Comparison of ENCODE assay signal across 2 cellular contexts in the genomic region with DNA sequence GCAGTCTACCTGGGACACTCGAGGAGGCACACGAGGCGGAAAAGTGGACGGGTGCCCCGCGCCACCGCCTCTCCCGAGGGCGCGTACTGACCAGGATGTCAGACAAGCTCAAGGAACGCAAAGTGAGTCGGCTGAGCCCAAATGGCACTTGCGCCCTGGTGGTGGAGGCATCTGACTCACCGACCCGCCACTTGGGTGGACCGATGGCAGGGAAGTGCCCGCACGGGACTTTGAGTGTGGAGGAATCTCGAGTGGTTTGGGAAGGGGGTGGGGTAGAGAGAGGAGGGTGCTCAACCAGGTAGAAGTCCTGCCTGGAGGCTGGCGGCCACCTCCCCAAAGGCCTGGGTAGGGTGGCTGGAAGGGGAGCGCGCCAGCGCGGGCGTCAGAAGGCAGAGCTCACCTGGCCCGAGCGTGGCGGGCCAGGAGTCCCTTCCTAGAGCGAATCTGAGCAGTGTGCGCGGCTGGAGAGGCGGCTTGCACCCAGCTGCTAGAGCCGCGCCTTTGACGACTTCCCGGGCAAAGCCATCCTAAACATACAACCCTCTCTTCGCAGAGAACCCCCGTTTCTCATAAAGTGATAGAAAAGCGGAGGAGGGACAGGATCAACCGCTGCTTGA.
TF ChIP-seq lines count a peak whose summit lies in the region.

No MANE protein-coding gene starts in this region.

TF ChIP-seq in SK-N-SH, 30 proteins besides CTCF, POLR2A, EP300 and RAD21 (continued from another document):
- TF ChIP-seq, protein P1, sequence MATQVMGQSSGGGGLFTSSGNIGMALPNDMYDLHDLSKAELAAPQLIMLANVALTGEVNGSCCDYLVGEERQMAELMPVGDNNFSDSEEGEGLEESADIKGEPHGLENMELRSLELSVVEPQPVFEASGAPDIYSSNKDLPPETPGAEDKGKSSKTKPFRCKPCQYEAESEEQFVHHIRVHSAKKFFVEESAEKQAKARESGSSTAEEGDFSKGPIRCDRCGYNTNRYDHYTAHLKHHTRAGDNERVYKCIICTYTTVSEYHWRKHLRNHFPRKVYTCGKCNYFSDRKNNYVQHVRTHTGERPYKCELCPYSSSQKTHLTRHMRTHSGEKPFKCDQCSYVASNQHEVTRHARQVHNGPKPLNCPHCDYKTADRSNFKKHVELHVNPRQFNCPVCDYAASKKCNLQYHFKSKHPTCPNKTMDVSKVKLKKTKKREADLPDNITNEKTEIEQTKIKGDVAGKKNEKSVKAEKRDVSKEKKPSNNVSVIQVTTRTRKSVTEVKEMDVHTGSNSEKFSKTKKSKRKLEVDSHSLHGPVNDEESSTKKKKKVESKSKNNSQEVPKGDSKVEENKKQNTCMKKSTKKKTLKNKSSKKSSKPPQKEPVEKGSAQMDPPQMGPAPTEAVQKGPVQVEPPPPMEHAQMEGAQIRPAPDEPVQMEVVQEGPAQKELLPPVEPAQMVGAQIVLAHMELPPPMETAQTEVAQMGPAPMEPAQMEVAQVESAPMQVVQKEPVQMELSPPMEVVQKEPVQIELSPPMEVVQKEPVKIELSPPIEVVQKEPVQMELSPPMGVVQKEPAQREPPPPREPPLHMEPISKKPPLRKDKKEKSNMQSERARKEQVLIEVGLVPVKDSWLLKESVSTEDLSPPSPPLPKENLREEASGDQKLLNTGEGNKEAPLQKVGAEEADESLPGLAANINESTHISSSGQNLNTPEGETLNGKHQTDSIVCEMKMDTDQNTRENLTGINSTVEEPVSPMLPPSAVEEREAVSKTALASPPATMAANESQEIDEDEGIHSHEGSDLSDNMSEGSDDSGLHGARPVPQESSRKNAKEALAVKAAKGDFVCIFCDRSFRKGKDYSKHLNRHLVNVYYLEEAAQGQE (IDR thresholded peaks at IDR 0.05; ENCODE audit: low read depth, low read length), result no peak
- no peak for TF ChIP-seq NFIC (IDR thresholded peaks at IDR 0.05; ENCODE audit: borderline replicate concordance)
- TF ChIP-seq, protein P2, sequence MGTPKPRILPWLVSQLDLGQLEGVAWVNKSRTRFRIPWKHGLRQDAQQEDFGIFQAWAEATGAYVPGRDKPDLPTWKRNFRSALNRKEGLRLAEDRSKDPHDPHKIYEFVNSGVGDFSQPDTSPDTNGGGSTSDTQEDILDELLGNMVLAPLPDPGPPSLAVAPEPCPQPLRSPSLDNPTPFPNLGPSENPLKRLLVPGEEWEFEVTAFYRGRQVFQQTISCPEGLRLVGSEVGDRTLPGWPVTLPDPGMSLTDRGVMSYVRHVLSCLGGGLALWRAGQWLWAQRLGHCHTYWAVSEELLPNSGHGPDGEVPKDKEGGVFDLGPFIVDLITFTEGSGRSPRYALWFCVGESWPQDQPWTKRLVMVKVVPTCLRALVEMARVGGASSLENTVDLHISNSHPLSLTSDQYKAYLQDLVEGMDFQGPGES (IDR thresholded peaks at IDR 0.05; ENCODE audit: low read depth, low read length), result no peak
- no peak for TF ChIP-seq CHD2 (IDR thresholded peaks at IDR 0.05; ENCODE audit: low read length, partially characterized antibody)
- TF ChIP-seq RCOR1 (IDR thresholded peaks at IDR 0.05; ENCODE audit: low read length), result no peak
TF ChIP-seq in SK-N-SH: peak in this region for 0.

TF ChIP-seq in SK-N-SH treated with all-trans-retinoic acid at 6 μM for 48 hours, 23 proteins besides CTCF, POLR2A, EP300 and RAD21 (continued from another document):
- TF ChIP-seq ISL1 (CRISPR knock-in tag; IDR thresholded peaks at IDR 0.05) (no peak), BACH2 (CRISPR knock-in tag; IDR thresholded peaks at IDR 0.05; ENCODE audit: borderline replicate concordance) (no peak)
- TF ChIP-seq, protein P3, sequence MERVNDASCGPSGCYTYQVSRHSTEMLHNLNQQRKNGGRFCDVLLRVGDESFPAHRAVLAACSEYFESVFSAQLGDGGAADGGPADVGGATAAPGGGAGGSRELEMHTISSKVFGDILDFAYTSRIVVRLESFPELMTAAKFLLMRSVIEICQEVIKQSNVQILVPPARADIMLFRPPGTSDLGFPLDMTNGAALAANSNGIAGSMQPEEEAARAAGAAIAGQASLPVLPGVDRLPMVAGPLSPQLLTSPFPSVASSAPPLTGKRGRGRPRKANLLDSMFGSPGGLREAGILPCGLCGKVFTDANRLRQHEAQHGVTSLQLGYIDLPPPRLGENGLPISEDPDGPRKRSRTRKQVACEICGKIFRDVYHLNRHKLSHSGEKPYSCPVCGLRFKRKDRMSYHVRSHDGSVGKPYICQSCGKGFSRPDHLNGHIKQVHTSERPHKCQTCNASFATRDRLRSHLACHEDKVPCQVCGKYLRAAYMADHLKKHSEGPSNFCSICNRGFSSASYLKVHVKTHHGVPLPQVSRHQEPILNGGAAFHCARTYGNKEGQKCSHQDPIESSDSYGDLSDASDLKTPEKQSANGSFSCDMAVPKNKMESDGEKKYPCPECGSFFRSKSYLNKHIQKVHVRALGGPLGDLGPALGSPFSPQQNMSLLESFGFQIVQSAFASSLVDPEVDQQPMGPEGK (CRISPR knock-in tag; IDR thresholded peaks at IDR 0.05; ENCODE audit: borderline replicate concordance), result no peak
